Comparison of ENCODE assay signal across 1 cellular context in genomic region chr10:78214931-78215330, GRCh38.
TF ChIP-seq lines count a peak whose summit lies in the region.

No MANE protein-coding gene starts in this region.

TF ChIP-seq in GM23338, 12 proteins besides CTCF, POLR2A, EP300 and RAD21 (continued from another document):
- TF ChIP-seq ETS1 (IDR thresholded peaks at IDR 0.05) (no peak), STAT1 (IDR thresholded peaks at IDR 0.05; ENCODE audit: unreplicated experiment) (no peak)
